8 cellular contexts compared by ENCODE assay signal in the genomic region with DNA sequence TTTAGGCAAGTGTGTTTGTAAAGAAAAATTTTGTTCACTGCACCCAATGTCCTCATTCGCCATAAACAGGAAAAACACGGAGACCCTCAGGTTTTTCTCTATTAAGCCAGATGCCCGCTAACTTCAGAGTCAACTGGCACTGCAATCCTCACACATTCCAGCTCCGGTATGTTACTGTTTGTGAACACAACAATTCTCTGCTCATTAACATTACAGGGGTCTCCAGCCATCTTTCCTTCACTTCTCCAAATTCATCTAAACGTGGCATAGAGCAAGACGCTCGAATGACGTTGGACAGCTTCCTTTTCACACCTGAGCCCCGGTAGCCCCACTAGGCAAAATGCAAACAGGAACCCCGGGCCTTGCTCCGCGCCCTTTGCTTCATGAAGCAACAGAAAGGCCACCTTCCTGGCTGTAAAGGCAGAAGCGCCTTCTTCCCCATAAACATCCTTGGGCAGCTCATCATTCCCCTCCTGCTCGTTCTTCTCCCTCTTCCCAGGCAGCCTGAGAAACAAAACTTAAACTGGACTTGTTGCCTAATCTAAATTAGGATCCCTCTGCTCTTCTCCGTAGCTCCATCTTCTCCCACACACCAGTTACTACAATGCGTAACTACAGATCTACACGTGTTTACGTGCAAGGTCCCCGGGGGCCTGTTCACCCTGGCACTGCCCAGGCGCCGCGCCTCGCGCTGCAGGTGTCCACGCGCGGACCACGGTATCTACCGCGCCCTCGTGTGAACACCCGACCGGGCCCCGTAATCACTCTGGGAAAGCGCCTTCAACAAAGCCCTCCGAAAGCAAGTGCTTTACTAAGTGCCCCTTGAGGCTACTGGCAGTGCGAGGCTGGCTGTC. TPM values are rescaled to one million over a fixed set of nuclear protein-coding genes. Genes with fewer than 3 reads are reported as not detected.
DNase-seq lines count a peak whose midpoint lies in the region; ATAC-seq and TF ChIP-seq lines count a peak whose summit lies in the region.

No MANE protein-coding gene starts in this region.

- DNase-seq in GM10248 (ENCODE audit: extremely low spot score) (peak; percentile 31), WERI-Rb-1 (peak; percentile 9), memory B cell (ENCODE audit: low spot score in 2 of 2) (peak in 1 of 2 donors; percentile 37), testis (peak; percentile 47), HuH-7 (ENCODE audit: low spot score) (no peak), NCI-H446 treated with DMSO at 0.1 percent for 48 hours (lab: John Stamatoyannopoulos, UW) (no peak)
- DNase-seq in effector memory CD8-positive, alpha-beta T cell, result peak; percentile 28 to 29 (median 28)

- H3K4me1 Mint-ChIP-seq in IgD-negative memory B cell (peaks cover 39 to 55% (median 53%) of the 10 kb centered on the region in 3 donors), memory B cell (peaks cover 34% of the 10 kb centered on the region)
- peaks cover 48 to 49% of the 10 kb centered on the region in 2 donors for H3K4me1 Mint-ChIP-seq in effector memory CD8-positive, alpha-beta T cell (ENCODE audit: low read depth in 2 of 2)

- intact Hi-C loops in testis (cut with DNase I; ENCODE audit: low total_unique reads), result no loop called here

- H3K27me3 Mint-ChIP-seq in IgD-negative memory B cell (no peaks in the 10 kb centered on the region), memory B cell (no peaks in the 10 kb centered on the region)
- no peaks in the 10 kb centered on the region for H3K27me3 Mint-ChIP-seq in effector memory CD8-positive, alpha-beta T cell

- H3K27ac ChIP-seq in WERI-Rb-1 (peak overlapping the region; percentile 93; the same call in 1 of the 2 replicates), testis (peak overlapping the region; percentile 94 to 95)

- peaks cover 8% of the 10 kb centered on the region for H3K4me1 ChIP-seq in testis

- H3K36me3 ChIP-seq in WERI-Rb-1 (peaks cover 4% of the 10 kb centered on the region; the same call in 1 of the 2 replicates), testis (ENCODE audit: low read depth, missing control alignments) (no peaks in the 10 kb centered on the region)

- H3K27ac Mint-ChIP-seq in IgD-negative memory B cell (peak overlapping the region; percentile 13 to 92 (median 70)), memory B cell (peak overlapping the region; percentile 79)
- peak overlapping the region; percentile 75 to 81 for H3K27ac Mint-ChIP-seq in effector memory CD8-positive, alpha-beta T cell

- H3K9me3 ChIP-seq in WERI-Rb-1 (ENCODE audit: severe bottlenecking) (no peaks in the 10 kb centered on the region), testis (no peaks in the 10 kb centered on the region)

- no peaks in the 10 kb centered on the region for H3K27me3 ChIP-seq in WERI-Rb-1 (ENCODE audit: insufficient read depth, low read depth, severe bottlenecking)
- H3K27me3 ChIP-seq in testis, result no peaks in the 10 kb centered on the region

- H3K4me3 Mint-ChIP-seq in IgD-negative memory B cell (peak overlapping the region; percentile 94 to 98 (median 95)), memory B cell (peak overlapping the region; percentile 91)
- H3K4me3 Mint-ChIP-seq in effector memory CD8-positive, alpha-beta T cell, result peak overlapping the region; percentile 82 to 86

- H3K9me3 Mint-ChIP-seq in IgD-negative memory B cell (no peaks in the 10 kb centered on the region), memory B cell (no peaks in the 10 kb centered on the region)
- no peaks in the 10 kb centered on the region for H3K9me3 Mint-ChIP-seq in effector memory CD8-positive, alpha-beta T cell

- no peak for ATAC-seq in effector memory CD8-positive, alpha-beta T cell (replicated peaks)
- peak; percentile 18 for ATAC-seq in memory B cell (ENCODE audit: low read depth)

- CTCF ChIA-PET in GM10248 (lab: Yijun Ruan, JAX), result interaction anchor here (1.4 to 4.0 kb wide), 3 partner anchors 10 to 48 kb away, joined by 3 to 11 read pairs (median 10); no protein-coding TSS in a partner anchor

- TF ChIP-seq POLR2A in testis (IDR thresholded peaks at IDR 0.05), result no peak

- no peaks in the 10 kb centered on the region for H3K36me3 Mint-ChIP-seq in IgD-negative memory B cell
- peaks cover 26% of the 10 kb centered on the region for H3K36me3 Mint-ChIP-seq in effector memory CD8-positive, alpha-beta T cell (ENCODE audit: insufficient read depth)
- peaks cover 7% of the 10 kb centered on the region for H3K36me3 Mint-ChIP-seq in memory B cell

- WGBS in testis, 2 donors, result 9 to 10% methylated on average over 34 to 37 of the region's 37 CpGs

- POLR2A ChIA-PET in GM10248 (lab: Yijun Ruan, JAX), result no interaction called here

- no peak for TF ChIP-seq CTCF in GM10248 (IDR thresholded peaks at IDR 0.05; ENCODE audit: control extremely low read depth, extremely low read depth, low read depth, missing control alignments)
- no peak for TF ChIP-seq CTCF in WERI-Rb-1 (IDR thresholded peaks at IDR 0.05; ENCODE audit: low read depth, low read length)
- no peak for TF ChIP-seq CTCF in testis (IDR thresholded peaks at IDR 0.05)

- peak overlapping the region; percentile 79 for H3K4me3 ChIP-seq in WERI-Rb-1 (ENCODE audit: low read depth, low read length)
- peak overlapping the region; percentile 84 to 86 for H3K4me3 ChIP-seq in testis

RNA-seq across cellular contexts. Expression of a gene that starts 1.2 kb away (rescaled TPM):
- 82.2 TPM for polyA plus RNA-seq in IgD-negative memory B cell
- total RNA-seq in testis, result 10 to 100 TPM; 31.7 to 39.9 TPM
- 40.3 TPM for polyA plus RNA-seq in testis (ENCODE audit: insufficient read depth, low read depth, low replicate concordance)

Comparison
In these comparisons a context has a peak if more than half of its experiments do, and no peak if none do; other contexts are left out.
1. DNase-seq: peak in GM10248 (single experiment), WERI-Rb-1 (single experiment), effector memory CD8-positive, alpha-beta T cell (3 of 3) and testis (single experiment); none in HuH-7 (single experiment) and NCI-H446 treated with DMSO at 0.1 percent for 48 hours (single experiment).
2. Peak in every context shown above with its lines, with median percentiles within 50 percentile points of each other: H3K27ac Mint-ChIP-seq and H3K4me3 Mint-ChIP-seq.